ENCODE assay signal across 27 cellular contexts in the genomic region with DNA sequence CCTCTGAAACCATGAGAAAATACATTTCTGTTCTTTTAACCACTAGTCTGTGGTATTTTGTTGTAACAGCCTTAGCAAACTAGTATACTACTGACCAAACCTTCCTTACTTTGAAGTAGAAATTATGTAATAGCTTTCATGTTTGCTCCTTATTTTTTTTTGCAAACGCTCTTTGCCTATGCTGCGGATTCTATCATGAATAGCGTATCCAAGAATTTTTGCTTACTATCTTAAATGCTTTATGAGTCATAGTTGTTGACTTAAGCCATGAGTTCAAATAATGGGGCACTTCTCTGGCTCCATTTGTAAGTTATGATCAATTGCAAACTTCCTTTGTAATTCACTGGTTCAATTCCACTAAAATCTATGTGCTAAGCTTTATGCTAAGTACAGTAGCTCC.
"Had no signal": no experiment of that assay in that cellular context is flagged by ENCODE, and none has a peak within 500 bp of the region (broad histone marks: within the 10 kb centered on the region; RNA-seq: fewer than 3 reads in every experiment).

No MANE protein-coding gene starts in this region.

- H3K36me3 ChIP-seq: lower lobe of right lung, pancreas, prostate gland, sigmoid colon, stomach, thyroid gland, transverse colon, upper lobe of left lung, vagina had no signal

- ATAC-seq: left cardiac atrium; naive thymus-derived CD8-positive, alpha-beta T cell; right cardiac atrium; stimulated activated memory B cell treated with anti-CD40 and anti-IgM and Interleukin-4, amounts not matched to agents 10 μg/mL and 1 μg/mL and 100 μg/mL, for 72 hours; stimulated activated naive CD8-positive, alpha-beta T cell treated with anti-CD3 and anti-CD28 coated beads, Interleukin-15, Interleukin-2, amounts not matched to agents 100 U/mL and 50 U/mL, for 24 hours had no signal

- H3K9me3 ChIP-seq: lower lobe of right lung, pancreas, prostate gland, sigmoid colon, stomach, testis, thyroid gland, transverse colon, upper lobe of left lung, vagina had no signal

- FAIRE-seq: keratinocyte, pancreas had no signal

- DNase-seq: kidney glomerular epithelial cell; left cardiac atrium; lower lobe of right lung; mammary epithelial cell; mesenchymal stem cell; naive thymus-derived CD8-positive, alpha-beta T cell; nucleus accumbens; pancreas; posterior cingulate gyrus; retina; right cardiac atrium; sigmoid colon; stimulated activated CD4-positive, alpha-beta T cell treated with anti-CD3 and anti-CD28 coated beads, Interleukin-1b, Interleukin-23, amount 100 ng/mL, for 48 hours; stimulated activated CD4-positive, alpha-beta T cell treated with anti-CD3 and anti-CD28 coated beads, Interleukin-2, amount 100 ng/mL, for 48 hours; stimulated activated CD4-positive, alpha-beta T cell treated with anti-CD3 and anti-CD28 coated beads, Interleukin-4, amount 100 ng/mL, for 4 hours; stimulated activated CD8-positive, alpha-beta memory T cell treated with anti-CD3 and anti-CD28 coated beads, Interleukin-4, amount 100 ng/mL, for 48 hours; stimulated activated naive CD8-positive, alpha-beta T cell treated with anti-CD3 and anti-CD28 coated beads, Interleukin-15, Interleukin-2, amounts not matched to agents 100 U/mL and 50 U/mL, for 24 hours; stomach; testis; thyroid gland; transverse colon; upper lobe of left lung had no signal

- H3K4me1 ChIP-seq: lower lobe of right lung, prostate gland, sigmoid colon, stomach, testis, thyroid gland, upper lobe of left lung, vagina had no signal

- H3K4me3 ChIP-seq: lower lobe of right lung, pancreas, prostate gland, sigmoid colon, smooth muscle cell, stomach, testis, thyroid gland, transverse colon, upper lobe of left lung, vagina had no signal

- H3K27me3 ChIP-seq: pancreas, sigmoid colon, stomach, testis, thyroid gland, transverse colon, upper lobe of left lung, vagina had no signal

- H3K27ac ChIP-seq: lower lobe of right lung, pancreas, prostate gland, sigmoid colon, stomach, testis, thyroid gland, transverse colon, upper lobe of left lung, vagina had no signal

- H3K4me2 ChIP-seq: smooth muscle cell had no signal
